ENCODE assay signal across 8 cellular contexts in genomic region chr14:75514673-75515630, GRCh38. TPM values are rescaled to one million over a fixed set of nuclear protein-coding genes. Genes with fewer than 3 reads are reported as not detected.
DNase-seq lines count a peak whose midpoint lies in the region; ATAC-seq and TF ChIP-seq lines count a peak whose summit lies in the region.

No MANE protein-coding gene starts in this region.

- intact Hi-C loops in CD4-positive, alpha-beta T cell (cut with DNase I, micrococcal nuclease): loop anchor here in 1 of 2 experiments (10.0 kb wide), 1 partner anchor 140 kb away; no protein-coding TSS in a partner anchor

- peaks cover 5% of the 10 kb centered on the region for H3K9me3 Mint-ChIP-seq in CD4-positive, alpha-beta T cell

- ATAC-seq in CD4-positive, alpha-beta T cell (ENCODE audit: poor library complexity): peak; percentile 77
- ATAC-seq in GM19468 (IDR thresholded peaks at IDR 0.05; ENCODE audit: extremely low read depth, unreplicated experiment): peak; percentile 17

- no peaks in the 10 kb centered on the region for H3K27me3 Mint-ChIP-seq in CD4-positive, alpha-beta T cell

- POLR2A ChIA-PET in CD4-positive, alpha-beta T cell (lab: Charles Lee): interaction anchor here (0.7 to 2.6 kb wide), 8 partner anchors 9 to 180 kb away, joined by 3 to 14 read pairs (median 6); no protein-coding TSS in a partner anchor

- H3K4me1 Mint-ChIP-seq in CD4-positive, alpha-beta T cell (ENCODE audit: low read depth): peaks cover 49% of the 10 kb centered on the region

- H3K4me3 ChIP-seq in right atrium auricular region: peak overlapping the region; percentile 4 to 50

- DNase-seq in CD4-positive, alpha-beta T cell: peak; percentile 20 to 61 (median 34)
- DNase-seq in KG1 (lab: John Stamatoyannopoulos, UW): peak; percentile 69
- peak; percentile 66 to 67 for DNase-seq in activated T-cell treated with anti-CD3 and anti-CD28 coated beads, Interleukin-2, amount 50 U/mL, for 48 hours
- no peak for DNase-seq in right atrium auricular region (ENCODE audit: low spot score)
- DNase-seq in stimulated activated naive CD4-positive, alpha-beta T cell treated with Interleukin-2 at 50 U/mL for 16 hours (lab: John Stamatoyannopoulos, UW): peak; percentile 50
- DNase-seq in HK-2 (ENCODE audit: unreplicated experiment): no peak
- no peak for DNase-seq in HT-29 (ENCODE audit: low spot score)

- CTCF ChIA-PET in CD4-positive, alpha-beta T cell (lab: Charles Lee): interaction anchor here (0.6 to 2.2 kb wide), 5 partner anchors 12 to 51 kb away, joined by 3 to 13 read pairs (median 4); no protein-coding TSS in a partner anchor

- H3K4me1 ChIP-seq in right atrium auricular region: peaks cover 0 to 14% of the 10 kb centered on the region in 2 donors

- H3K36me3 ChIP-seq in right atrium auricular region: no peaks in the 10 kb centered on the region

- H3K9me3 ChIP-seq in CD4-positive, alpha-beta T cell (ENCODE audit: control insufficient read depth, low read length): peaks cover 13% of the 10 kb centered on the region
- H3K9me3 ChIP-seq in right atrium auricular region: peaks cover 0 to 17% of the 10 kb centered on the region in 2 donors

- TF ChIP-seq CTCF in CD4-positive, alpha-beta T cell (IDR thresholded peaks at IDR 0.05): no peak
- TF ChIP-seq CTCF in right atrium auricular region (IDR thresholded peaks at IDR 0.05): peak in 1 of 2 donors; percentile 56

- peak overlapping the region; percentile 72 for H3K27ac Mint-ChIP-seq in CD4-positive, alpha-beta T cell

- peak overlapping the region; percentile 89 for H3K4me3 Mint-ChIP-seq in CD4-positive, alpha-beta T cell

- no peaks in the 10 kb centered on the region for H3K27me3 ChIP-seq in CD4-positive, alpha-beta T cell (ENCODE audit: control insufficient read depth, insufficient read depth, low read length)
- H3K27me3 ChIP-seq in right atrium auricular region: no peaks in the 10 kb centered on the region

- no peaks in the 10 kb centered on the region for H3K36me3 Mint-ChIP-seq in CD4-positive, alpha-beta T cell (ENCODE audit: low read depth)

- peak overlapping the region; percentile 29 for H3K27ac ChIP-seq in CD4-positive, alpha-beta T cell (ENCODE audit: low read depth, low read length)
- peak overlapping the region in 1 of 2 donors; percentile 18 for H3K27ac ChIP-seq in right atrium auricular region

RNA-seq across cellular contexts. Expression of gene BATF, which starts 7.3 kb away (rescaled TPM):
- 1 to 10 TPM; 6.7 to 7.8 TPM for total RNA-seq in CD4-positive, alpha-beta T cell
- 1 to 10 TPM; 1.4 to 6.2 TPM for total RNA-seq in right atrium auricular region
- 1.0 and 1.3 TPM in 2 replicates for total RNA-seq in HT-29 (2014; rRNA removed; shearing (Covaris generic))

Comparison
In these comparisons a context has a peak if more than half of its experiments do, and no peak if none do; other contexts are left out.
1. DNase-seq: peak in CD4-positive, alpha-beta T cell (10 of 10), KG1 (single experiment), activated T-cell treated with anti-CD3 and anti-CD28 coated beads, Interleukin-2, amount 50 U/mL, for 48 hours (2 of 2) and stimulated activated naive CD4-positive, alpha-beta T cell treated with Interleukin-2 at 50 U/mL for 16 hours (single experiment); none in right atrium auricular region (single experiment), HK-2 (single experiment) and HT-29 (single experiment).